Comparison of ENCODE assay signal across 28 cellular contexts in genomic region chr5:135533346-135533745, GRCh38. TPM values are rescaled to one million over a fixed set of nuclear protein-coding genes. Genes with fewer than 3 reads are reported as not detected.
"Had no signal": no experiment of that assay in that cellular context is flagged by ENCODE, and none has a peak within 500 bp of the region (broad histone marks: within the 10 kb centered on the region; RNA-seq: fewer than 3 reads in every experiment).

No MANE protein-coding gene starts in this region.

- H3K27ac Mint-ChIP-seq: activated CD8-positive, alpha-beta T cell treated with anti-CD3 and anti-CD28 coated beads, Interleukin-2, amount 10 ng/mL, durations not matched to agents 7 days and 5 days; activated naive CD4-positive, alpha-beta T cell treated with anti-CD3 and anti-CD28 coated beads, Interleukin-2, amount 50 U/mL, for 72 hours; activated naive CD8-positive, alpha-beta T cell treated with anti-CD3 and anti-CD28 coated beads, Interleukin-2, amount 50 U/mL, for 24 hours; T-helper 1 cell treated with Interleukin-12 subunit alpha and Interleukin-12 subunit beta and Interleukin-4 antibody, amounts not matched to agents 30 μg/mL and 1 μg/mL, for 36 hours; WTC11 had no signal

- ATAC-seq: activated CD8-positive, alpha-beta T cell treated with anti-CD3 and anti-CD28 coated beads, Interleukin-2, amount 10 ng/mL, durations not matched to agents 7 days and 5 days; activated naive CD4-positive, alpha-beta T cell treated with anti-CD3 and anti-CD28 coated beads, Interleukin-2, amount 50 U/mL, for 72 hours; activated naive CD8-positive, alpha-beta T cell treated with anti-CD3 and anti-CD28 coated beads, Interleukin-2, amount 50 U/mL, for 24 hours; activated T-cell treated with anti-CD3 and anti-CD28 coated beads, Interleukin-2, amount 50 U/mL, for 4 hours; body of pancreas; K562; PC-3; WTC11 had no signal

- H3K36me3 ChIP-seq: ascending aorta had no signal

- H3K4me3 Mint-ChIP-seq: activated CD8-positive, alpha-beta T cell treated with anti-CD3 and anti-CD28 coated beads, Interleukin-2, amount 10 ng/mL, durations not matched to agents 7 days and 5 days; activated naive CD8-positive, alpha-beta T cell treated with anti-CD3 and anti-CD28 coated beads, Interleukin-2, amount 50 U/mL, for 24 hours; activated T-cell treated with anti-CD3 and anti-CD28 coated beads, Interleukin-2, amount 50 U/mL, for 4 hours; T-helper 1 cell treated with Interleukin-12 subunit alpha and Interleukin-12 subunit beta and Interleukin-4 antibody, amounts not matched to agents 30 μg/mL and 1 μg/mL, for 36 hours; WTC11 had no signal

- H3K4me3 ChIP-seq: ascending aorta, body of pancreas, K562 had no signal

- DNase-seq: activated CD4-positive, alpha-beta T cell treated with anti-CD3 and anti-CD28 coated beads for 48 hours; activated CD4-positive, alpha-beta T cell treated with anti-CD3 and anti-CD28 coated beads, Interleukin-2, amount 50 U/mL, for 4 hours; activated CD4-positive, CD25-positive, alpha-beta regulatory T cell treated with anti-CD3 and anti-CD28 coated beads, Interleukin-2, amount 50 U/mL, for 72 hours; activated CD8-positive, alpha-beta T cell treated with anti-CD3 and anti-CD28 coated beads, Interleukin-2, amount 10 ng/mL, durations not matched to agents 7 days and 5 days; activated effector memory CD4-positive, alpha-beta T cell treated with anti-CD3 and anti-CD28 coated beads, Interleukin-2, amount 50 U/mL, for 16 hours; activated naive CD4-positive, alpha-beta T cell treated with Interleukin-2 at 50 U/mL for 16 hours; activated naive CD8-positive, alpha-beta T cell treated with anti-CD3 and anti-CD28 coated beads, Interleukin-2, amount 50 U/mL, for 24 hours; activated T-cell treated with anti-CD3 and anti-CD28 coated beads, Interleukin-2, amount 50 U/mL, for 4 hours; amniotic stem cell; body of pancreas; central memory CD4-positive, alpha-beta T cell; Karpas-422; MM.1S; NCI-H1105; NCI-H1436; NCI-H187 treated with DMSO at 0.1 percent for 48 hours; NCI-H2081 treated with DMSO at 0.1 percent for 48 hours; NCI-H510A treated with DMSO at 0.1 percent for 48 hours; NCI-H774; PC-3; SHP77 treated with DMSO at 0.1 percent for 48 hours had no signal

- H3K9me3 Mint-ChIP-seq: activated naive CD4-positive, alpha-beta T cell treated with anti-CD3 and anti-CD28 coated beads, Interleukin-2, amount 50 U/mL, for 72 hours; activated naive CD8-positive, alpha-beta T cell treated with anti-CD3 and anti-CD28 coated beads, Interleukin-2, amount 50 U/mL, for 24 hours; activated T-cell treated with anti-CD3 and anti-CD28 coated beads, Interleukin-2, amount 50 U/mL, for 4 hours; T-helper 1 cell treated with Interleukin-12 subunit alpha and Interleukin-12 subunit beta and Interleukin-4 antibody, amounts not matched to agents 30 μg/mL and 1 μg/mL, for 36 hours had no signal

- H3K9me3 ChIP-seq: ascending aorta, body of pancreas had no signal

- H3K27ac ChIP-seq: ascending aorta, body of pancreas had no signal

RNA-seq across cellular contexts. Expression of gene NEUROG1, which starts 2.4 kb away (rescaled TPM):
- total RNA-seq: activated CD8-positive, alpha-beta T cell treated with anti-CD3 and anti-CD28 coated beads, Interleukin-2, amount 10 ng/mL, durations not matched to agents 7 days and 5 days; activated naive CD4-positive, alpha-beta T cell treated with anti-CD3 and anti-CD28 coated beads, Interleukin-2, amount 50 U/mL, for 72 hours; activated T-cell treated with anti-CD3 and anti-CD28 coated beads, Interleukin-2, amount 50 U/mL, for 4 hours; ascending aorta; body of pancreas; bronchial epithelial cell; K562; PC-3; SK-MEL-5 had no signal
- polyA plus RNA-seq: K562 had no signal

RNA-seq across cellular contexts. Expression of gene CXCL14, which starts 45.4 kb away (rescaled TPM):
- total RNA-seq: activated CD8-positive, alpha-beta T cell treated with anti-CD3 and anti-CD28 coated beads, Interleukin-2, amount 10 ng/mL, durations not matched to agents 7 days and 5 days; activated naive CD4-positive, alpha-beta T cell treated with anti-CD3 and anti-CD28 coated beads, Interleukin-2, amount 50 U/mL, for 72 hours; activated T-cell treated with anti-CD3 and anti-CD28 coated beads, Interleukin-2, amount 50 U/mL, for 4 hours; K562; PC-3; SK-MEL-5 had no signal
- polyA plus RNA-seq: K562 had no signal
